ENCODE assay signal across 26 cellular contexts in genomic region chr11:62391642-62392425, GRCh38. TPM values are rescaled to one million over a fixed set of nuclear protein-coding genes. Genes with fewer than 3 reads are reported as not detected.
DNase-seq lines count a peak whose midpoint lies in the region; ATAC-seq and TF ChIP-seq lines count a peak whose summit lies in the region.
"Had no signal": no experiment of that assay in that cellular context is flagged by ENCODE, and none has a peak within 500 bp of the region (broad histone marks: within the 10 kb centered on the region; RNA-seq: fewer than 3 reads in every experiment).

No MANE protein-coding gene starts in this region.

- peaks cover 27% of the 10 kb centered on the region for H3K27me3 Mint-ChIP-seq in HFFc6 (ENCODE audit: insufficient read depth)
- no peaks in the 10 kb centered on the region for H3K27me3 Mint-ChIP-seq in chondrocyte (ENCODE audit: low read depth)
- no peaks in the 10 kb centered on the region for H3K27me3 Mint-ChIP-seq in mesothelial cell of epicardium (ENCODE audit: low read depth)

- H3K9me3 ChIP-seq in A673 (ENCODE audit: low read depth, low read length, poor library complexity, severe bottlenecking), result no peaks in the 10 kb centered on the region
- no peaks in the 10 kb centered on the region for H3K9me3 ChIP-seq in vagina
- H3K9me3 ChIP-seq: A549; BLaER1 treated with 17β-estradiol and CSF1 and Interleukin-3, amounts not matched to agents 10 nM and 100 nM; esophagus muscularis mucosa; gastroesophageal sphincter; MG63; psoas muscle had no signal

- TF ChIP-seq POLR2A in vagina (IDR thresholded peaks at IDR 0.05), result no peak

- H3K4me3 ChIP-seq in A673 (ENCODE audit: low read depth, low read length, poor library complexity, severe bottlenecking) (no peak overlapping the region), vagina (no peak overlapping the region)
- H3K4me3 ChIP-seq: A549; BLaER1 treated with 17β-estradiol and CSF1 and Interleukin-3, amounts not matched to agents 10 nM and 100 nM; esophagus muscularis mucosa; gastroesophageal sphincter; MG63; psoas muscle had no signal

- BruUV-seq in A673 (replicated peaks; lab: Mats Ljungman, UMichigan), result no TSS peak

- H3K36me3 Mint-ChIP-seq in HFFc6 (ENCODE audit: low read depth) (no peaks in the 10 kb centered on the region), chondrocyte (ENCODE audit: low read depth) (no peaks in the 10 kb centered on the region), mesothelial cell of epicardium (no peaks in the 10 kb centered on the region)
- H3K36me3 Mint-ChIP-seq: activated naive CD8-positive, alpha-beta T cell treated with anti-CD3 and anti-CD28 coated beads, Interleukin-2, amount 10 ng/mL, durations not matched to agents 7 days and 5 days had no signal

- H3K9me3 Mint-ChIP-seq in HFFc6, result no peaks in the 10 kb centered on the region
- H3K9me3 Mint-ChIP-seq in chondrocyte (ENCODE audit: low read depth), result no peaks in the 10 kb centered on the region
- H3K9me3 Mint-ChIP-seq in mesothelial cell of epicardium, result no peaks in the 10 kb centered on the region
- H3K9me3 Mint-ChIP-seq: activated CD4-positive, alpha-beta memory T cell treated with anti-CD3 and anti-CD28 coated beads, Interleukin-2, amount 10 ng/mL, durations not matched to agents 7 days and 5 days; activated naive CD8-positive, alpha-beta T cell treated with anti-CD3 and anti-CD28 coated beads, Interleukin-2, amount 10 ng/mL, durations not matched to agents 7 days and 5 days had no signal

- intact Hi-C loops in A673 (cut with micrococcal nuclease; ENCODE audit: unreplicated experiment), result loop anchor here (10.0 kb wide), 2 partner anchors 153 to 633 kb away; partner anchors contain the start of gene AHNAK
- intact Hi-C loops in vagina (cut with DNase I), result loop anchor here (10.0 kb wide), 1 partner anchor 313 kb away; the partner anchor contains the start of genes BSCL2 and GNG3

- POLR2A ChIA-PET in A673 (lab: Charles Lee; ENCODE audit: low non-redundant PET), result no interaction called here

- CTCF ChIA-PET in A673 (lab: Charles Lee), result no interaction called here

- H3K4me1 ChIP-seq in A673 (ENCODE audit: insufficient read depth, low read length, poor library complexity, severe bottlenecking), result no peaks in the 10 kb centered on the region
- peaks cover 34% of the 10 kb centered on the region for H3K4me1 ChIP-seq in vagina

- ATAC-seq in HG02571 (IDR thresholded peaks at IDR 0.05; ENCODE audit: unreplicated experiment) (no peak), GM19395 (IDR thresholded peaks at IDR 0.05; ENCODE audit: unreplicated experiment) (no peak), GM19455 (IDR thresholded peaks at IDR 0.05; ENCODE audit: unreplicated experiment) (no peak)
- ATAC-seq: A549, gastroesophageal sphincter, psoas muscle had no signal

- H3K4me3 Mint-ChIP-seq in HFFc6, result no peak overlapping the region
- no peak overlapping the region for H3K4me3 Mint-ChIP-seq in chondrocyte (ENCODE audit: unreplicated experiment)
- H3K4me3 Mint-ChIP-seq in mesothelial cell of epicardium, result no peak overlapping the region
- H3K4me3 Mint-ChIP-seq: activated CD4-positive, alpha-beta memory T cell treated with anti-CD3 and anti-CD28 coated beads, Interleukin-2, amount 10 ng/mL, durations not matched to agents 7 days and 5 days; activated naive CD8-positive, alpha-beta T cell treated with anti-CD3 and anti-CD28 coated beads, Interleukin-2, amount 10 ng/mL, durations not matched to agents 7 days and 5 days had no signal

- H3K27me3 ChIP-seq in A673 (replicated peaks; ENCODE audit: insufficient read depth, low read depth, low read length, poor library complexity) (no peaks in the 10 kb centered on the region), vagina (no peaks in the 10 kb centered on the region)
- H3K27me3 ChIP-seq: BLaER1 treated with 17β-estradiol and CSF1 and Interleukin-3, amounts not matched to agents 10 nM and 100 nM; esophagus muscularis mucosa; gastroesophageal sphincter; MG63 had no signal

- TF ChIP-seq CTCF in A673 (conservative IDR thresholded peaks at IDR 0.05; ENCODE audit: low read depth, low read length) (peak; percentile 34; the same call in 1 of the 2 replicates), HFFc6 (IDR thresholded peaks at IDR 0.05) (peak; percentile 39), chondrocyte (IDR thresholded peaks at IDR 0.05) (peak; percentile 38), mesothelial cell of epicardium (IDR thresholded peaks at IDR 0.05; ENCODE audit: unreplicated experiment) (no peak), vagina (IDR thresholded peaks at IDR 0.05) (no peak)

- DNase-seq in A673 (ENCODE audit: low spot score) (no peak), HFFc6 (no peak), chondrocyte (ENCODE audit: low spot score) (no peak), mesothelial cell of epicardium (ENCODE audit: low spot score in 2 of 2, unreplicated experiment in 2 of 2) (no peak), vagina (ENCODE audit: extremely low spot score in 2 of 2) (no peak)
- DNase-seq: activated CD4-positive, alpha-beta memory T cell treated with anti-CD3 and anti-CD28 coated beads, Interleukin-2, amount 10 ng/mL, durations not matched to agents 7 days and 5 days; activated CD4-positive, CD25-positive, alpha-beta regulatory T cell treated with anti-CD3 and anti-CD28 coated beads, Interleukin-2, amount 50 U/mL, for 72 hours; activated naive CD8-positive, alpha-beta T cell treated with anti-CD3 and anti-CD28 coated beads, Interleukin-2, amount 10 ng/mL, durations not matched to agents 7 days and 5 days; effector memory CD4-positive, alpha-beta T cell; MG63; NCI-H1417; NCI-H226; OCI-M1; psoas muscle; stimulated activated CD8-positive, alpha-beta memory T cell treated with anti-CD3 and anti-CD28 coated beads, Interleukin-4, amount 100 ng/mL, for 48 hours; T-helper 9 cell had no signal

- H3K27ac ChIP-seq in A673 (ENCODE audit: low read depth, low read length, poor library complexity, severe bottlenecking) (no peak overlapping the region), vagina (no peak overlapping the region)
- H3K27ac ChIP-seq: BLaER1 treated with 17β-estradiol and CSF1 and Interleukin-3, amounts not matched to agents 10 nM and 100 nM; esophagus muscularis mucosa; gastroesophageal sphincter; psoas muscle had no signal

- H3K4me1 Mint-ChIP-seq in HFFc6 (ENCODE audit: low read depth) (peaks cover 15% of the 10 kb centered on the region), chondrocyte (ENCODE audit: low read depth) (peaks cover 14% of the 10 kb centered on the region), mesothelial cell of epicardium (peaks cover 42% of the 10 kb centered on the region)

- H3K36me3 ChIP-seq in A673 (ENCODE audit: insufficient read depth, low read length, poor library complexity, severe bottlenecking), result no peaks in the 10 kb centered on the region
- no peaks in the 10 kb centered on the region for H3K36me3 ChIP-seq in vagina
- H3K36me3 ChIP-seq: BLaER1 treated with 17β-estradiol and CSF1 and Interleukin-3, amounts not matched to agents 10 nM and 100 nM; esophagus muscularis mucosa; gastroesophageal sphincter; MG63 had no signal

- H3K27ac Mint-ChIP-seq in HFFc6, result no peak overlapping the region
- H3K27ac Mint-ChIP-seq in chondrocyte (ENCODE audit: unreplicated experiment), result no peak overlapping the region
- peak overlapping the region; percentile 64 for H3K27ac Mint-ChIP-seq in mesothelial cell of epicardium
- H3K27ac Mint-ChIP-seq: activated CD4-positive, alpha-beta memory T cell treated with anti-CD3 and anti-CD28 coated beads, Interleukin-2, amount 10 ng/mL, durations not matched to agents 7 days and 5 days; activated naive CD8-positive, alpha-beta T cell treated with anti-CD3 and anti-CD28 coated beads, Interleukin-2, amount 10 ng/mL, durations not matched to agents 7 days and 5 days had no signal

RNA-seq across cellular contexts. Expression of gene SCGB1A1, which starts 27.0 kb away (rescaled TPM):
- total RNA-seq in A673 (2021) (not detected in 2 replicates), chondrocyte (not detected in 3 replicates), mesothelial cell of epicardium (not detected in 3 replicates), vagina (not detected)
- total RNA-seq in HFFc6 (2021; fragmentation: NEBNext Ultra II Directional; extraction: Animal tissue kit (Norgen Biotek cat#: 25700)), result not detected
- total RNA-seq: activated CD4-positive, alpha-beta memory T cell treated with anti-CD3 and anti-CD28 coated beads, Interleukin-2, amount 10 ng/mL, durations not matched to agents 7 days and 5 days; activated naive CD8-positive, alpha-beta T cell treated with anti-CD3 and anti-CD28 coated beads, Interleukin-2, amount 10 ng/mL, durations not matched to agents 7 days and 5 days; astrocyte; gastroesophageal sphincter; liver; psoas muscle; subcutaneous adipose tissue had no signal

RNA-seq across cellular contexts. Expression of gene ASRGL1, which starts 54.6 kb away (rescaled TPM):
- total RNA-seq in A673 (2021), result 37.7 and 40.1 TPM in 2 replicates
- under 1 TPM; 0.36 to 0.55 (median 0.49) TPM for total RNA-seq in HFFc6 (2021; fragmentation: NEBNext Ultra II Directional; extraction: Animal tissue kit (Norgen Biotek cat#: 25700))
- total RNA-seq in chondrocyte, result 3.5 to 6.2 TPM (median 6.0 TPM) in 3 replicates
- total RNA-seq in mesothelial cell of epicardium, result 6.5 to 7.5 TPM (median 6.7 TPM) in 3 replicates
- 5.6 TPM for total RNA-seq in vagina

Comparison
In these comparisons a context has a peak if more than half of its experiments do, and no peak if none do; other contexts are left out.
1. CTCF ChIP-seq: peak in A673 (single experiment), HFFc6 (single experiment) and chondrocyte (single experiment); none in mesothelial cell of epicardium (single experiment) and vagina (0 of 3).